Comparison of ENCODE assay signal across 19 cellular contexts in the genomic region with DNA sequence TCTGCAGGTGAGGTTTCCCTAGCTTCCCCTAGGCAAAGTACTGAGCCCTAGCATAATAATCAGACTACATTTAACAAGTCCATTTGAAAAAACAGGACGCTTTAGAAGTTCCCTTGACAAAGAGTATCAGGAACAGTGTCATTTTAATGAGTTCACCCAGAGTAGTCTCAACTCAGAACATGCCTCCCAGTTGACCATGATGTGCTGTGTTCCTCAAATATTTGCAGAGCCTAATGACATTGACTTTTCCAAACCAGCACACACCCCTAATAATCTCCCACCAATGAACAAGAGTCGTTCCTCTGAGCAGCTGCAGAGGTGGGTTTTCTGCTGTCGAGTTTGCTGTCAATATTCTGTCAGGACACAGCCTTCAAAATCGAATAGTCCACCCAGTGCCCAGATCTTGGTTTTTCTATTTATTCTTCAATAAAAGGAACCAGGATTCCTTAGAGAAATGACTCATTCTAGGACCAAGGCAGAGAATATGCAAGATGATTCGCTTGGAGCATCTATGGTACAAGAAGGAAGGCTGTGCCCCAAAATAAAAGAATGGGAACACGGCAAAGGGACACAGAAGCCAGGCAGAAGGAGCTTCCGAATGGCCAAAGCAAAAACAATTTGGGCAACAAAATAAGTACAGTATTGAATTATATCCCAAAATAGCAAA. TPM values are rescaled to one million over a fixed set of nuclear protein-coding genes. Genes with fewer than 3 reads are reported as not detected.
DNase-seq lines count a peak whose midpoint lies in the region; ATAC-seq and TF ChIP-seq lines count a peak whose summit lies in the region.
"Had no signal": no experiment of that assay in that cellular context is flagged by ENCODE, and none has a peak within 500 bp of the region (broad histone marks: within the 10 kb centered on the region; RNA-seq: fewer than 3 reads in every experiment).

No MANE protein-coding gene starts in this region.

- H3K4me3 Mint-ChIP-seq in HFFc6 = no peak overlapping the region
- H3K4me3 Mint-ChIP-seq: activated CD8-positive, alpha-beta T cell treated with anti-CD3 and anti-CD28 coated beads for 36 hours; endodermal cell; nephron had no signal

- intact Hi-C loops in left colon (cut with DNase I, micrococcal nuclease) = loop anchor here in 1 of 2 donors (10.0 kb wide), 1 partner anchor 283 kb away; no protein-coding TSS in a partner anchor

- peak overlapping the region; percentile 39 for H3K27ac Mint-ChIP-seq in HFFc6
- H3K27ac Mint-ChIP-seq: activated CD8-positive, alpha-beta T cell treated with anti-CD3 and anti-CD28 coated beads for 36 hours; endodermal cell; nephron had no signal

- H3K9me3 Mint-ChIP-seq in HFFc6 = no peaks in the 10 kb centered on the region; the same call in 1 of the 2 replicates
- H3K9me3 Mint-ChIP-seq: activated CD8-positive, alpha-beta T cell treated with anti-CD3 and anti-CD28 coated beads for 36 hours had no signal

- TF ChIP-seq CTCF in C4-2B (conservative IDR thresholded peaks at IDR 0.05) = no peak
- TF ChIP-seq CTCF in HFFc6 (IDR thresholded peaks at IDR 0.05) = no peak

- peak; percentile 49 for ATAC-seq in left colon
- no peak for ATAC-seq in GM21786 (IDR thresholded peaks at IDR 0.05; ENCODE audit: unreplicated experiment)
- ATAC-seq: activated CD8-positive, alpha-beta T cell treated with anti-CD3 and anti-CD28 coated beads for 36 hours; heart left ventricle; left lung had no signal

- peaks cover 57% of the 10 kb centered on the region for H3K4me1 Mint-ChIP-seq in HFFc6 (ENCODE audit: low read depth)

- H3K36me3 Mint-ChIP-seq in HFFc6 (ENCODE audit: low read depth) = peaks cover 40% of the 10 kb centered on the region

- DNase-seq in HFFc6 (peak; percentile 27), SHP77 (lab: John Stamatoyannopoulos, UW) (peak; percentile 57 to 60), left colon (no peak), NAMALWA (ENCODE audit: low spot score) (no peak), C1 segment of cervical spinal cord (lab: John Stamatoyannopoulos, UW) (no peak)
- DNase-seq in stimulated activated CD4-positive, alpha-beta T cell treated with anti-CD3 and anti-CD28 coated beads, Interleukin-2, amount 100 ng/mL, for 24 hours = no peak
- DNase-seq: activated CD8-positive, alpha-beta T cell treated with anti-CD3 and anti-CD28 coated beads for 36 hours; activated gamma-delta T cell; activated T-cell treated with anti-CD3 and anti-CD28 coated beads for 4 hours; endodermal cell; H7; heart left ventricle; KG1; left lung; T-helper 9 cell had no signal

- peak overlapping the region; percentile 75 for H3K27ac ChIP-seq in C4-2B
- H3K27ac ChIP-seq: heart left ventricle, left lung, parathyroid adenoma had no signal

- H3K27me3 Mint-ChIP-seq in HFFc6 (ENCODE audit: insufficient read depth) = peaks cover 9% of the 10 kb centered on the region
- H3K27me3 Mint-ChIP-seq: activated CD8-positive, alpha-beta T cell treated with anti-CD3 and anti-CD28 coated beads for 36 hours had no signal

RNA-seq across cellular contexts. Expression of a gene that starts 57.6 kb away (rescaled TPM):
- 10 to 100 TPM; 17.5 to 22.0 (median 21.3) TPM for total RNA-seq in HFFc6 (2021; fragmentation: NEBNext Ultra II Directional; extraction: Animal tissue kit (Norgen Biotek cat#: 25700))
- 10 to 100 TPM; 24.1 TPM for total RNA-seq in left colon

Comparison
In these comparisons a context has a peak if more than half of its experiments do, and no peak if none do; other contexts are left out.
1. DNase-seq: peak in HFFc6 (single experiment) and SHP77 (2 of 2); none in left colon (0 of 2), NAMALWA (single experiment), C1 segment of cervical spinal cord (0 of 14) and stimulated activated CD4-positive, alpha-beta T cell treated with anti-CD3 and anti-CD28 coated beads, Interleukin-2, amount 100 ng/mL, for 24 hours (0 of 2).